Comparison of ENCODE assay signal across 28 cellular contexts in genomic region chr2:40173276-40173675, GRCh38.
A peak's percentile ranks its signal among the peaks of the same experiment; 100 is the strongest.
DNase-seq lines count a peak whose midpoint lies in the region; ATAC-seq, FAIRE-seq and TF ChIP-seq lines count a peak whose summit lies in the region.
"Had no signal": no experiment of that assay in that cellular context is flagged by ENCODE, and none has a peak within 500 bp of the region (broad histone marks: within the 10 kb centered on the region; RNA-seq: fewer than 3 reads in every experiment).

No MANE protein-coding gene starts in this region.

- H3K36me3 ChIP-seq in astrocyte (ENCODE audit: insufficient read depth, low read length), result no peaks in the 10 kb centered on the region
- H3K36me3 ChIP-seq: BE2C had no signal

- H3K4me3 ChIP-seq in AG10803 (ENCODE audit: low read length), result no peak overlapping the region
- H3K4me3 ChIP-seq in astrocyte (ENCODE audit: insufficient read depth, low read depth, low read length), result no peak overlapping the region
- H3K4me3 ChIP-seq: heart left ventricle, PC-9, sigmoid colon had no signal

- no peaks in the 10 kb centered on the region for H3K36me3 Mint-ChIP-seq in astrocyte (ENCODE audit: low read depth, unreplicated experiment)
- H3K36me3 Mint-ChIP-seq in type B pancreatic cell, result no peaks in the 10 kb centered on the region

- ATAC-seq in GM21619 (IDR thresholded peaks at IDR 0.05; ENCODE audit: unreplicated experiment) (no peak), sciatic nerve (no peak)
- ATAC-seq: activated naive CD8-positive, alpha-beta T cell treated with anti-CD3 and anti-CD28 coated beads, Interleukin-2, amount 50 U/mL, for 24 hours; heart left ventricle; HepG2 had no signal

- FAIRE-seq in astrocyte (lab: Jason Lieb, UNC), result peak; percentile 5
- FAIRE-seq: A204.1, GM18507, HepG2, urothelium cell line had no signal

- no peaks in the 10 kb centered on the region for H3K4me1 ChIP-seq in astrocyte (ENCODE audit: insufficient read depth, low read length)
- H3K4me1 ChIP-seq: BE2C had no signal

- no peaks in the 10 kb centered on the region for H3K27me3 ChIP-seq in astrocyte (ENCODE audit: insufficient read depth, low read length)
- H3K27me3 ChIP-seq: BE2C, heart left ventricle, sigmoid colon had no signal

- H2AFZ ChIP-seq in astrocyte (ENCODE audit: low read depth, low read length), result no peak overlapping the region
- H2AFZ ChIP-seq: PC-9 had no signal

- H3K27me3 Mint-ChIP-seq in astrocyte (ENCODE audit: low read depth, unreplicated experiment) (no peaks in the 10 kb centered on the region), type B pancreatic cell (no peaks in the 10 kb centered on the region)
- H3K27me3 Mint-ChIP-seq: activated naive CD8-positive, alpha-beta T cell treated with anti-CD3 and anti-CD28 coated beads, Interleukin-2, amount 50 U/mL, for 24 hours had no signal

- H3K4me2 ChIP-seq in astrocyte (ENCODE audit: low read length), result no peak overlapping the region
- H3K4me2 ChIP-seq: PC-9 had no signal

- DNase-seq in AG10803 (ENCODE audit: low read depth), result peak; percentile 53
- DNase-seq in HCEC 1CT, result peak; percentile 29
- DNase-seq in astrocyte (ENCODE audit: low read depth), result peak; percentile 13
- peak; percentile 57 for DNase-seq in left kidney (ENCODE audit: low read depth, low spot score)
- no peak for DNase-seq in type B pancreatic cell (ENCODE audit: extremely low spot score, unreplicated experiment)
- DNase-seq in sciatic nerve (ENCODE audit: low spot score), result no peak
- no peak for DNase-seq in mesenteric fat pad (ENCODE audit: low spot score)
- DNase-seq: activated CD4-positive, alpha-beta T cell treated with anti-CD3 and anti-CD28 coated beads for 4 hours; activated effector memory CD4-positive, alpha-beta T cell treated with Interleukin-2 at 50 U/mL for 16 hours; activated naive CD8-positive, alpha-beta T cell treated with anti-CD3 and anti-CD28 coated beads, Interleukin-2, amount 50 U/mL, for 24 hours; BE2C; GF-D8; heart left ventricle; Kasumi-1; NCI-H2171; NCI-H524 treated with DMSO at 0.1 percent for 48 hours; PC-9; SHP77 treated with DMSO at 0.1 percent for 48 hours; sigmoid colon; stimulated activated CD4-positive, alpha-beta T cell treated with anti-CD3 and anti-CD28 coated beads, Interleukin-15, amount 100 ng/mL, for 24 hours; stimulated activated naive CD4-positive, alpha-beta T cell had no signal

- no peaks in the 10 kb centered on the region for H3K79me2 ChIP-seq in astrocyte (ENCODE audit: insufficient read depth, low read length)

- intact Hi-C loops in sciatic nerve (cut with DNase I), result no loop called here

- H3K4me1 Mint-ChIP-seq in astrocyte (ENCODE audit: low read depth, unreplicated experiment) (peaks cover 9% of the 10 kb centered on the region), type B pancreatic cell (ENCODE audit: unreplicated experiment) (peaks cover 16% of the 10 kb centered on the region)

- no peaks in the 10 kb centered on the region for H4K20me1 ChIP-seq in astrocyte (ENCODE audit: insufficient read depth, low read length)

- no peak overlapping the region for H3K9ac ChIP-seq in astrocyte (ENCODE audit: low read length)

- TF ChIP-seq CTCF in AG10803 (conservative IDR thresholded peaks at IDR 0.05; ENCODE audit: low read length) (no peak), astrocyte (IDR thresholded peaks at IDR 0.05; ENCODE audit: insufficient read depth, low read depth, low read length) (no peak), type B pancreatic cell (conservative IDR thresholded peaks at IDR 0.05) (no peak)

- no peak overlapping the region for H3K27ac ChIP-seq in astrocyte (ENCODE audit: low read depth, low read length)
- H3K27ac ChIP-seq: heart left ventricle, HL-60, PC-9, sigmoid colon, VCaP had no signal

- H3K4me3 Mint-ChIP-seq in astrocyte (ENCODE audit: unreplicated experiment) (no peak overlapping the region), type B pancreatic cell (no peak overlapping the region)
- H3K4me3 Mint-ChIP-seq: activated naive CD8-positive, alpha-beta T cell treated with anti-CD3 and anti-CD28 coated beads, Interleukin-2, amount 50 U/mL, for 24 hours had no signal

- H3K9me3 ChIP-seq in astrocyte (ENCODE audit: insufficient read depth, low read depth, low read length), result no peaks in the 10 kb centered on the region
- H3K9me3 ChIP-seq: BE2C, heart left ventricle, sigmoid colon had no signal

- no peaks in the 10 kb centered on the region for H3K9me3 Mint-ChIP-seq in astrocyte (ENCODE audit: unreplicated experiment)
- no peaks in the 10 kb centered on the region for H3K9me3 Mint-ChIP-seq in type B pancreatic cell
- H3K9me3 Mint-ChIP-seq: activated naive CD8-positive, alpha-beta T cell treated with anti-CD3 and anti-CD28 coated beads, Interleukin-2, amount 50 U/mL, for 24 hours had no signal

- H3K27ac Mint-ChIP-seq in astrocyte (ENCODE audit: unreplicated experiment), result no peak overlapping the region
- no peak overlapping the region for H3K27ac Mint-ChIP-seq in type B pancreatic cell
- H3K27ac Mint-ChIP-seq: activated naive CD8-positive, alpha-beta T cell treated with anti-CD3 and anti-CD28 coated beads, Interleukin-2, amount 50 U/mL, for 24 hours had no signal

Comparison
In these comparisons a context has a peak if more than half of its experiments do, and no peak if none do; other contexts are left out.
1. DNase-seq: peak in AG10803 (single experiment), HCEC 1CT (single experiment), astrocyte (single experiment) and left kidney (single experiment); none in type B pancreatic cell (single experiment), sciatic nerve (single experiment) and mesenteric fat pad (single experiment).